26 cellular contexts compared by ENCODE assay signal in genomic region chr12:17301544-17301943, GRCh38.
"Had no signal": no experiment of that assay in that cellular context is flagged by ENCODE, and none has a peak within 500 bp of the region (broad histone marks: within the 10 kb centered on the region; RNA-seq: fewer than 3 reads in every experiment).

No MANE protein-coding gene starts in this region.

- H3K27ac Mint-ChIP-seq: activated CD4-positive, alpha-beta memory T cell treated with anti-CD3 and anti-CD28 coated beads for 36 hours; activated CD4-positive, alpha-beta T cell treated with anti-CD3 and anti-CD28 coated beads, Interleukin-2, amount 10 ng/mL, durations not matched to agents 24 days and 14 days; activated naive CD4-positive, alpha-beta T cell treated with anti-CD3 and anti-CD28 coated beads, Interleukin-2, amount 10 ng/mL, durations not matched to agents 7 days and 5 days; activated naive CD8-positive, alpha-beta T cell treated with anti-CD3 and anti-CD28 coated beads, Interleukin-2, amount 10 ng/mL, durations not matched to agents 7 days and 5 days; activated T-cell treated with anti-CD3 and anti-CD28 coated beads, Interleukin-2, amount 50 U/mL, for 24 hours; brain; natural killer cell treated with Interleukin-12 subunit alpha and Interleukin-12 subunit beta and Interleukin-15 and Interleukin-18, amount 100 ng/mL, for 72 hours had no signal

- DNase-seq: activated CD4-positive, alpha-beta memory T cell treated with anti-CD3 and anti-CD28 coated beads for 36 hours; activated CD4-positive, alpha-beta T cell treated with anti-CD3 and anti-CD28 coated beads, Interleukin-2, amount 10 ng/mL, durations not matched to agents 24 days and 14 days; activated CD4-positive, CD25-positive, alpha-beta regulatory T cell treated with anti-CD3 and anti-CD28 coated beads, Interleukin-2, amount 50 U/mL, for 72 hours; activated CD8-positive, alpha-beta memory T cell treated with anti-CD3 and anti-CD28 coated beads, Interleukin-2, amount 50 U/mL, for 48 hours; activated gamma-delta T cell; activated naive CD4-positive, alpha-beta T cell treated with anti-CD3 and anti-CD28 coated beads, Interleukin-2, amount 10 ng/mL, durations not matched to agents 7 days and 5 days; activated naive CD8-positive, alpha-beta T cell treated with anti-CD3 and anti-CD28 coated beads, Interleukin-2, amount 10 ng/mL, durations not matched to agents 7 days and 5 days; activated T-cell treated with anti-CD3 and anti-CD28 coated beads, Interleukin-2, amount 50 U/mL, for 24 hours; cerebellar nuclear complex; colonic mucosa; effector CD8-positive, alpha-beta T cell; islet precursor cell; left ventricle myocardium inferior; mucosa of descending colon; right lobe of liver; stimulated activated CD4-positive, alpha-beta T cell treated with anti-CD3 and anti-CD28 coated beads, Interleukin-2, amount 100 ng/mL, for 48 hours; stimulated activated naive CD4-positive, alpha-beta T cell treated with Interleukin-2 at 50 U/mL for 16 hours had no signal

- H3K36me3 ChIP-seq: ascending aorta, cardiac muscle cell, colonic mucosa, left ventricle myocardium inferior, right lobe of liver, tibial nerve had no signal

- H3K4me1 Mint-ChIP-seq: activated CD4-positive, alpha-beta T cell treated with anti-CD3 and anti-CD28 coated beads, Interleukin-2, amount 10 ng/mL, durations not matched to agents 24 days and 14 days; activated naive CD4-positive, alpha-beta T cell treated with anti-CD3 and anti-CD28 coated beads, Interleukin-2, amount 10 ng/mL, durations not matched to agents 7 days and 5 days; activated naive CD8-positive, alpha-beta T cell treated with anti-CD3 and anti-CD28 coated beads, Interleukin-2, amount 10 ng/mL, durations not matched to agents 7 days and 5 days; brain had no signal

- ATAC-seq: mucosa of descending colon; natural killer cell treated with Interleukin-12 subunit alpha and Interleukin-12 subunit beta and Interleukin-15 and Interleukin-18, amount 100 ng/mL, for 72 hours; right lobe of liver had no signal

- H3K9me3 ChIP-seq: ascending aorta, colonic mucosa had no signal

- H3K4me1 ChIP-seq: ascending aorta, colonic mucosa, left ventricle myocardium inferior, right lobe of liver, tibial nerve had no signal

- H3K4me3 ChIP-seq: ascending aorta, cardiac muscle cell, colonic mucosa, left ventricle myocardium inferior, lung, mucosa of descending colon, right lobe of liver, tibial nerve had no signal

- H3K36me3 Mint-ChIP-seq: activated CD4-positive, alpha-beta memory T cell treated with anti-CD3 and anti-CD28 coated beads for 36 hours; activated naive CD4-positive, alpha-beta T cell treated with anti-CD3 and anti-CD28 coated beads, Interleukin-2, amount 10 ng/mL, durations not matched to agents 7 days and 5 days; activated naive CD8-positive, alpha-beta T cell treated with anti-CD3 and anti-CD28 coated beads, Interleukin-2, amount 10 ng/mL, durations not matched to agents 7 days and 5 days; brain had no signal

- H3K27me3 Mint-ChIP-seq: activated CD4-positive, alpha-beta memory T cell treated with anti-CD3 and anti-CD28 coated beads for 36 hours; activated CD4-positive, alpha-beta T cell treated with anti-CD3 and anti-CD28 coated beads, Interleukin-2, amount 10 ng/mL, durations not matched to agents 24 days and 14 days; activated naive CD4-positive, alpha-beta T cell treated with anti-CD3 and anti-CD28 coated beads, Interleukin-2, amount 10 ng/mL, durations not matched to agents 7 days and 5 days; activated naive CD8-positive, alpha-beta T cell treated with anti-CD3 and anti-CD28 coated beads, Interleukin-2, amount 10 ng/mL, durations not matched to agents 7 days and 5 days; activated T-cell treated with anti-CD3 and anti-CD28 coated beads, Interleukin-2, amount 50 U/mL, for 24 hours; natural killer cell treated with Interleukin-12 subunit alpha and Interleukin-12 subunit beta and Interleukin-15 and Interleukin-18, amount 100 ng/mL, for 72 hours had no signal

- H3K27me3 ChIP-seq: ascending aorta, cardiac muscle cell, colonic mucosa, right lobe of liver, tibial nerve had no signal

- H3K27ac ChIP-seq: ascending aorta, cardiac muscle cell, colonic mucosa, left ventricle myocardium inferior, right lobe of liver, tibial nerve, VCaP had no signal

- H3K4me3 Mint-ChIP-seq: activated CD4-positive, alpha-beta memory T cell treated with anti-CD3 and anti-CD28 coated beads for 36 hours; activated CD4-positive, alpha-beta T cell treated with anti-CD3 and anti-CD28 coated beads, Interleukin-2, amount 10 ng/mL, durations not matched to agents 24 days and 14 days; activated naive CD4-positive, alpha-beta T cell treated with anti-CD3 and anti-CD28 coated beads, Interleukin-2, amount 10 ng/mL, durations not matched to agents 7 days and 5 days; activated naive CD8-positive, alpha-beta T cell treated with anti-CD3 and anti-CD28 coated beads, Interleukin-2, amount 10 ng/mL, durations not matched to agents 7 days and 5 days; activated T-cell treated with anti-CD3 and anti-CD28 coated beads, Interleukin-2, amount 50 U/mL, for 24 hours; brain; natural killer cell treated with Interleukin-12 subunit alpha and Interleukin-12 subunit beta and Interleukin-15 and Interleukin-18, amount 100 ng/mL, for 72 hours had no signal

- FAIRE-seq: frontal cortex, TTC549 had no signal
